ENCODE assay signal across 1 cellular context in the genomic region with DNA sequence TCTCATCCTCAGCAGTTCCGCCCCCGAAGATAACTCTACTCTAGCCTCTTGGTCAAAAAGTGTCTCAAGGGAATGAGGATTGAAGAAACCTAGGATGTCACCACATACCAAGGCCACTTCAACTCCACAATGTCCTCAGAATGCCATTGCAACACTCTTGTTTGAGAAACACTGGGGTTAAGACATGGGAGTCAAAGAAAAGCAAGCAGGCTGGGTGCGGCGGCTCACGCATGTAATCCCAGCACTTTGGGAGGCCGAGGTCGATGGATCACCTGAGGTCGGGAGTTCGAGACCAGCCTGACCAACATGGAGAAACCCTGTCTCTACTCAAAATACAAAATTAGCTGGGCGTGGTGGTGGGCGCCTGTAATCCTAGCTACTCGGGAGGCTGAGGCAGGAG.
TF ChIP-seq lines count a peak whose summit lies in the region.

No MANE protein-coding gene starts in this region.

TF ChIP-seq in HepG2, 621 proteins besides CTCF, POLR2A, EP300 and RAD21:
- 0 out of 2 replicates have a peak, but pooled peaks have one; percentile 6 for TF ChIP-seq CEBPB (IDR thresholded peaks at IDR 0.05; ENCODE audit: borderline replicate concordance, low read depth, low read length)
